Comparison of ENCODE assay signal across 16 cellular contexts in genomic region chr10:11869743-11870460, GRCh38. TPM values are rescaled to one million over a fixed set of nuclear protein-coding genes. Genes with fewer than 3 reads are reported as not detected.
DNase-seq lines count a peak whose midpoint lies in the region; ATAC-seq and TF ChIP-seq lines count a peak whose summit lies in the region.
"Had no signal": no experiment of that assay in that cellular context is flagged by ENCODE, and none has a peak within 500 bp of the region (broad histone marks: within the 10 kb centered on the region; RNA-seq: fewer than 3 reads in every experiment).

No MANE protein-coding gene starts in this region.

- no peak overlapping the region for H3K27ac ChIP-seq in parathyroid adenoma
- H3K27ac ChIP-seq in CD8-positive, alpha-beta T cell (ENCODE audit: low read depth, low read length): no peak overlapping the region
- H3K27ac ChIP-seq: right lobe of liver, upper lobe of right lung had no signal

- H3K4me2 ChIP-seq in parathyroid adenoma (ENCODE audit: low read length): no peak overlapping the region

- DNase-seq in stimulated activated naive CD8-positive, alpha-beta T cell treated with anti-CD3 and anti-CD28 coated beads, Interleukin-15, amount 100 ng/mL, for 72 hours: no peak
- no peak for DNase-seq in stimulated activated naive CD8-positive, alpha-beta T cell treated with anti-CD3 and anti-CD28 coated beads, Interleukin-15, Interleukin-2, amounts not matched to agents 100 U/mL and 50 U/mL, for 24 hours
- DNase-seq in fibroblast of pulmonary artery (ENCODE audit: low read depth) (peak; percentile 20), GM10266 (ENCODE audit: extremely low spot score) (no peak), KBM-7 (no peak), DMS 273 (lab: John Stamatoyannopoulos, UW; ENCODE audit: unreplicated experiment) (no peak)
- DNase-seq in CD8-positive, alpha-beta T cell: no peak
- DNase-seq: activated CD4-positive, alpha-beta T cell treated with anti-CD3 and anti-CD28 coated beads, Interleukin-2, amount 50 U/mL, for 48 hours; esophagus squamous epithelium; NCI-H1417; NCI-H526 treated with DMSO at 0.1 percent for 48 hours; upper lobe of right lung had no signal

- H3K4me1 Mint-ChIP-seq in stimulated activated naive CD8-positive, alpha-beta T cell treated with anti-CD3 and anti-CD28 coated beads, Interleukin-15, amount 100 ng/mL, for 72 hours: peaks cover 33% of the 10 kb centered on the region
- H3K4me1 Mint-ChIP-seq in CD8-positive, alpha-beta T cell (ENCODE audit: low read depth): peaks cover 24% of the 10 kb centered on the region

- no peaks in the 10 kb centered on the region for H3K9me3 Mint-ChIP-seq in stimulated activated naive CD8-positive, alpha-beta T cell treated with anti-CD3 and anti-CD28 coated beads, Interleukin-15, amount 100 ng/mL, for 72 hours
- H3K9me3 Mint-ChIP-seq in CD8-positive, alpha-beta T cell: no peaks in the 10 kb centered on the region
- H3K9me3 Mint-ChIP-seq: activated T-helper 17 cell treated with anti-CD3 and anti-CD28 coated beads, Interleukin-2, amount 50 U/mL, for 72 hours had no signal

- no peak overlapping the region for H3K9ac ChIP-seq in parathyroid adenoma

- H2AFZ ChIP-seq in parathyroid adenoma: peak overlapping the region; percentile 15

- in situ Hi-C loops in KBM-7 (cut with MboI; ENCODE audit: low pct_unique_long_range_greater_than_20kb, low sequenced_read_pairs): no loop called here

- no peaks in the 10 kb centered on the region for H3K4me1 ChIP-seq in parathyroid adenoma
- H3K4me1 ChIP-seq in CD8-positive, alpha-beta T cell (ENCODE audit: insufficient read depth, low read length): peaks cover 8% of the 10 kb centered on the region

- H3K27me3 ChIP-seq in parathyroid adenoma (ENCODE audit: control insufficient read depth, insufficient read depth, low read length): no peaks in the 10 kb centered on the region
- H3K27me3 ChIP-seq in CD8-positive, alpha-beta T cell (ENCODE audit: insufficient read depth, low read length): no peaks in the 10 kb centered on the region
- H3K27me3 ChIP-seq: esophagus squamous epithelium, right lobe of liver, upper lobe of right lung had no signal

- no peak for TF ChIP-seq CTCF in fibroblast of pulmonary artery (IDR thresholded peaks at IDR 0.05; ENCODE audit: low read length, missing control alignments)
- no peak for TF ChIP-seq CTCF in parathyroid adenoma (IDR thresholded peaks at IDR 0.05)
- TF ChIP-seq CTCF in GM10266 (IDR thresholded peaks at IDR 0.05; ENCODE audit: control insufficient read depth, insufficient read depth, low read depth, missing control alignments): no peak
- no peak for TF ChIP-seq CTCF in CD8-positive, alpha-beta T cell (IDR thresholded peaks at IDR 0.05)

- CTCF ChIA-PET in CD8-positive, alpha-beta T cell (lab: Charles Lee): no interaction called here

- H3K27me3 Mint-ChIP-seq in stimulated activated naive CD8-positive, alpha-beta T cell treated with anti-CD3 and anti-CD28 coated beads, Interleukin-15, amount 100 ng/mL, for 72 hours: peaks cover 43% of the 10 kb centered on the region
- no peaks in the 10 kb centered on the region for H3K27me3 Mint-ChIP-seq in CD8-positive, alpha-beta T cell (ENCODE audit: low read depth)

- H3K4me3 ChIP-seq in fibroblast of pulmonary artery (replicated peaks; ENCODE audit: low read depth, low read length) (no peak overlapping the region), parathyroid adenoma (ENCODE audit: low read depth, low read length) (no peak overlapping the region)
- H3K4me3 ChIP-seq in CD8-positive, alpha-beta T cell (ENCODE audit: low read depth, low read length): no peak overlapping the region
- H3K4me3 ChIP-seq: GM12878, right lobe of liver, upper lobe of right lung had no signal

- H3K27ac Mint-ChIP-seq in stimulated activated naive CD8-positive, alpha-beta T cell treated with anti-CD3 and anti-CD28 coated beads, Interleukin-15, amount 100 ng/mL, for 72 hours: no peak overlapping the region
- no peak overlapping the region for H3K27ac Mint-ChIP-seq in CD8-positive, alpha-beta T cell
- H3K27ac Mint-ChIP-seq: activated T-helper 17 cell treated with anti-CD3 and anti-CD28 coated beads, Interleukin-2, amount 50 U/mL, for 72 hours had no signal

- no peaks in the 10 kb centered on the region for H3K36me3 Mint-ChIP-seq in CD8-positive, alpha-beta T cell

- no peak overlapping the region for H3K4me3 Mint-ChIP-seq in stimulated activated naive CD8-positive, alpha-beta T cell treated with anti-CD3 and anti-CD28 coated beads, Interleukin-15, amount 100 ng/mL, for 72 hours
- no peak overlapping the region for H3K4me3 Mint-ChIP-seq in CD8-positive, alpha-beta T cell
- H3K4me3 Mint-ChIP-seq: activated T-helper 17 cell treated with anti-CD3 and anti-CD28 coated beads, Interleukin-2, amount 50 U/mL, for 72 hours had no signal

- intact Hi-C loops in CD8-positive, alpha-beta T cell (cut with DNase I, micrococcal nuclease): no loop called here

- no peaks in the 10 kb centered on the region for H3K9me3 ChIP-seq in parathyroid adenoma (ENCODE audit: control insufficient read depth, low read length)
- H3K9me3 ChIP-seq in CD8-positive, alpha-beta T cell (ENCODE audit: low read length): no peaks in the 10 kb centered on the region
- H3K9me3 ChIP-seq: esophagus squamous epithelium, right lobe of liver, upper lobe of right lung had no signal

- no peaks in the 10 kb centered on the region for H3K36me3 ChIP-seq in parathyroid adenoma (ENCODE audit: control insufficient read depth, insufficient read depth, low read length)
- H3K36me3 ChIP-seq in CD8-positive, alpha-beta T cell (ENCODE audit: insufficient read depth, low read length): no peaks in the 10 kb centered on the region

- H3K79me2 ChIP-seq in parathyroid adenoma: no peaks in the 10 kb centered on the region

- POLR2A ChIA-PET in CD8-positive, alpha-beta T cell (lab: Charles Lee): no interaction called here

- peak; percentile 80 for ATAC-seq in stimulated activated naive CD8-positive, alpha-beta T cell treated with anti-CD3 and anti-CD28 coated beads, Interleukin-15, amount 100 ng/mL, for 72 hours
- ATAC-seq in stimulated activated naive CD8-positive, alpha-beta T cell treated with anti-CD3 and anti-CD28 coated beads, Interleukin-15, Interleukin-2, amounts not matched to agents 100 U/mL and 50 U/mL, for 24 hours: no peak
- ATAC-seq in CD8-positive, alpha-beta T cell: no peak
- ATAC-seq: right lobe of liver, upper lobe of right lung had no signal

RNA-seq across cellular contexts. Expression of gene PROSER2, which starts 46.7 kb away (rescaled TPM):
- 1 to 10 TPM; 4.4 to 4.5 TPM for total RNA-seq in CD8-positive, alpha-beta T cell
